In the genomic region with DNA sequence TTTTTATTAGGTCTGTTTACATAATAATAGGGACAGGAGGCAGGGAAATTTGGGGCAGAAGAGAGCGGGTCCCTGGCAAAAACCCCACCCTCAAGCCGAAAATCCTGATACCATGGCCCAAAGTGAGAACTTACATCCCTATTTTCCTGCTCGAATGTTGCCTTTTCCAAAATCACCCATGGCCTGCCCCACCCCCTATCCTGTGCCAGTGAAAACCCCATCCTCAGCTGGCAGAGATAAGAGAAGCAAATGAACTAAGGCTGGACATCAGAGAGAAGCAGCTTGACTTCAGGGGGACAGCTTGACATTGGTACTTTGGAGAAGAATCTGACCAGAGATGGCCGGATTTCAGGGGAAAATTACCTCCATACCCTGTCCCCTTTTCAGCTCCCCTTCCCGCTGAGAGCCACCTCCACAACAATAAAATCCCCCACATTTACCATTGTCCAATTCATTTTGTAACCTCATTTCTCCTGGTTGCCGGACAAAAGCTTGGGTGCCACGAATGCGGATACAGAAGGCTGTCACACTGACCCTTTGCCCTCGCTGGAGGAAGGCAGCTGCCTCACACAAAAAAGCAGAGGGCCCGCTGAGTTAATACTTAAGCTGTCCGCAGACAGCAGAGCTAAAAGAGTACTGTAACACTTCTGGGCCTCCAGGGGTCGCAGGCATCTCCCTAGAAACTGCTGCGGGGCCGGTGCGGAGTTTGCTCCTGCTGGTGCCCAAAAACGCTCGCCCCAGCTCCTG, we compare ENCODE assay signal across 8 cellular contexts.
DNase-seq lines count a peak whose midpoint lies in the region; ATAC-seq and TF ChIP-seq lines count a peak whose summit lies in the region.

No MANE protein-coding gene starts in this region.

- peak; percentile 61 for TF ChIP-seq RAD21 in SK-N-SH (IDR thresholded peaks at IDR 0.05; ENCODE audit: low read length)

- H3K27ac ChIP-seq in right atrium auricular region: no peak overlapping the region
- H3K27ac ChIP-seq in SK-N-SH (ENCODE audit: low read depth in 2 of 2, low read length in 1 of 2): no peak overlapping the region
- no peak overlapping the region for H3K27ac ChIP-seq in heart right ventricle

- H3K27ac Mint-ChIP-seq in stimulated activated naive B cell treated with anti-CD40 and anti-IgM and Interleukin-4, amounts not matched to agents 10 μg/mL and 1 μg/mL and 100 μg/mL, for 72 hours: no peak overlapping the region

- H3K9me3 ChIP-seq in right atrium auricular region: no peaks in the 10 kb centered on the region
- H3K9me3 ChIP-seq in SK-N-SH: no peaks in the 10 kb centered on the region
- H3K9me3 ChIP-seq in heart right ventricle: no peaks in the 10 kb centered on the region

- H3K27me3 Mint-ChIP-seq in stimulated activated naive B cell treated with anti-CD40 and anti-IgM and Interleukin-4, amounts not matched to agents 10 μg/mL and 1 μg/mL and 100 μg/mL, for 72 hours: peaks cover 4 to 5% of the 10 kb centered on the region in 2 donors

- intact Hi-C loops in Right ventricle myocardium superior (cut with DNase I) (no loop called here), heart right ventricle (cut with DNase I) (no loop called here)

- no peak overlapping the region for H3K4me3 ChIP-seq in right atrium auricular region
- peak overlapping the region; percentile 17 to 38; a peak in 2 of 4 replicates for H3K4me3 ChIP-seq in SK-N-SH (ENCODE audit: low read depth in 2 of 2, low read length in 1 of 2)
- H3K4me3 ChIP-seq in heart right ventricle: peak overlapping the region in 5 of 10 donors; percentile 20 to 30 (median 22)

- no peaks in the 10 kb centered on the region for H4K20me1 ChIP-seq in SK-N-SH (ENCODE audit: insufficient read depth)

- H3K27me3 ChIP-seq in right atrium auricular region (no peaks in the 10 kb centered on the region), SK-N-SH (ENCODE audit: insufficient read depth) (no peaks in the 10 kb centered on the region), heart right ventricle (no peaks in the 10 kb centered on the region)

- H3K9ac ChIP-seq in SK-N-SH: no peak overlapping the region

- H3K4me1 Mint-ChIP-seq in stimulated activated naive B cell treated with anti-CD40 and anti-IgM and Interleukin-4, amounts not matched to agents 10 μg/mL and 1 μg/mL and 100 μg/mL, for 72 hours: no peaks in the 10 kb centered on the region

- 0 out of 2 replicates have a peak overlapping the region, but pooled peaks have one; percentile 53 for H3K4me2 ChIP-seq in SK-N-SH

- H3K79me2 ChIP-seq in SK-N-SH (ENCODE audit: insufficient read depth): no peaks in the 10 kb centered on the region

- CTCF ChIA-PET in SK-N-SH (lab: Yijun Ruan, JAX): interaction anchor here (0.6 to 2.0 kb wide), 36 partner anchors 9 to 651 kb away, joined by 3 to 20 read pairs (median 4); partner anchors contain the start of gene MMRN1

- 0 out of 2 replicates have a peak overlapping the region, but pooled peaks have one; percentile 48 for H2AFZ ChIP-seq in SK-N-SH (ENCODE audit: low read depth)

- no peaks in the 10 kb centered on the region for H3K9me2 ChIP-seq in SK-N-SH

- H3K4me3 Mint-ChIP-seq in stimulated activated naive B cell treated with anti-CD40 and anti-IgM and Interleukin-4, amounts not matched to agents 10 μg/mL and 1 μg/mL and 100 μg/mL, for 72 hours: no peak overlapping the region

- no peaks in the 10 kb centered on the region for H3F3A ChIP-seq in SK-N-SH (replicated peaks; ENCODE audit: insufficient read depth)

- POLR2A ChIA-PET in SK-N-SH (lab: Yijun Ruan, JAX): interaction anchor here (0.6 to 1.0 kb wide), 2 partner anchors 197 to 1612 kb away, joined by 3 read pairs; no protein-coding TSS in a partner anchor

- H3K36me3 Mint-ChIP-seq in stimulated activated naive B cell treated with anti-CD40 and anti-IgM and Interleukin-4, amounts not matched to agents 10 μg/mL and 1 μg/mL and 100 μg/mL, for 72 hours: no peaks in the 10 kb centered on the region

- DNase-seq in Right ventricle myocardium superior: peak; percentile 58
- DNase-seq in right atrium auricular region (ENCODE audit: low spot score): no peak
- peak; percentile 65 for DNase-seq in SK-N-SH
- peak; percentile 5 to 33 for DNase-seq in heart right ventricle
- DNase-seq in stimulated activated naive B cell treated with anti-CD40 and anti-IgM and Interleukin-4, amounts not matched to agents 10 μg/mL and 1 μg/mL and 100 μg/mL, for 72 hours: no peak
- no peak for DNase-seq in NCI-H146 treated with DMSO at 0.1 percent for 48 hours (lab: John Stamatoyannopoulos, UW; ENCODE audit: unreplicated experiment)
- DNase-seq in activated T-cell treated with anti-CD3 and anti-CD28 coated beads, Interleukin-2, amount 50 U/mL, for 1 hour: no peak

- 39% methylated on average over 17 of the region's 17 CpGs for WGBS in SK-N-SH (ENCODE audit: low lambda C conversion rate)
- 36% methylated on average over 17 of the region's 17 CpGs for WGBS in heart right ventricle, 2 donors

- no peaks in the 10 kb centered on the region for H3K9me3 Mint-ChIP-seq in stimulated activated naive B cell treated with anti-CD40 and anti-IgM and Interleukin-4, amounts not matched to agents 10 μg/mL and 1 μg/mL and 100 μg/mL, for 72 hours

- H3K36me3 ChIP-seq in right atrium auricular region: no peaks in the 10 kb centered on the region
- no peaks in the 10 kb centered on the region for H3K36me3 ChIP-seq in SK-N-SH (replicated peaks in 1 of 2; ENCODE audit: control insufficient read depth in 1 of 2, insufficient read depth in 2 of 2, low read length in 1 of 2)
- no peaks in the 10 kb centered on the region for H3K36me3 ChIP-seq in heart right ventricle

- TF ChIP-seq CTCF in right atrium auricular region (IDR thresholded peaks at IDR 0.05) (peak in 1 of 2 donors; percentile 57), SK-N-SH (IDR thresholded peaks at IDR 0.05) (peak; percentile 70), heart right ventricle (IDR thresholded peaks at IDR 0.05) (peak in 8 of 9 donors; percentile 9 to 57 (median 46))

- ATAC-seq in Right ventricle myocardium superior (ENCODE audit: poor library complexity) (peak; percentile 86), heart right ventricle (peak; percentile 35 to 80 (median 56)), HG03378 (IDR thresholded peaks at IDR 0.05; ENCODE audit: unreplicated experiment) (no peak)
- ATAC-seq in stimulated activated naive B cell treated with anti-CD40 and anti-IgM and Interleukin-4, amounts not matched to agents 10 μg/mL and 1 μg/mL and 100 μg/mL, for 72 hours (replicated peaks): peak; percentile 38 to 41

- H3K4me1 ChIP-seq in right atrium auricular region: no peaks in the 10 kb centered on the region
- H3K4me1 ChIP-seq in SK-N-SH (ENCODE audit: control insufficient read depth in 1 of 2, insufficient read depth in 2 of 2, low read depth in 1 of 2, low read length in 1 of 2): peaks cover 0 to 4% of the 10 kb centered on the region in 2 experiments; a peak in 2 of 4 replicates
- no peaks in the 10 kb centered on the region for H3K4me1 ChIP-seq in heart right ventricle

- no peak for TF ChIP-seq EP300 in SK-N-SH (IDR thresholded peaks at IDR 0.05; ENCODE audit: borderline replicate concordance in 1 of 2, low read depth in 1 of 2, low read length in 1 of 2)

TF ChIP-seq in SK-N-SH, 30 proteins besides CTCF, POLR2A, EP300 and RAD21:
- TF ChIP-seq TCF12 (IDR thresholded peaks at IDR 0.05) (no peak), SMC3 (IDR thresholded peaks at IDR 0.05; ENCODE audit: low read depth, low read length) (peak; percentile 68)

Comparison
In these comparisons a context has a peak if more than half of its experiments do, and no peak if none do; other contexts are left out.
1. DNase-seq: peak in Right ventricle myocardium superior (single experiment), SK-N-SH (single experiment) and heart right ventricle (2 of 2); none in right atrium auricular region (single experiment), stimulated activated naive B cell treated with anti-CD40 and anti-IgM and Interleukin-4, amounts not matched to agents 10 μg/mL and 1 μg/mL and 100 μg/mL, for 72 hours (single experiment), NCI-H146 treated with DMSO at 0.1 percent for 48 hours (single experiment) and activated T-cell treated with anti-CD3 and anti-CD28 coated beads, Interleukin-2, amount 50 U/mL, for 1 hour (single experiment).
2. H3K4me3 ChIP-seq: peak in SK-N-SH (2 of 2); none in right atrium auricular region (0 of 2).